Comparison of ENCODE assay signal across 12 cellular contexts in genomic region chr4:185773419-185773818, GRCh38. TPM values are rescaled to one million over a fixed set of nuclear protein-coding genes. Genes with fewer than 3 reads are reported as not detected.
DNase-seq lines count a peak whose midpoint lies in the region; TF ChIP-seq lines count a peak whose summit lies in the region.
"Had no signal": no experiment of that assay in that cellular context is flagged by ENCODE, and none has a peak within 500 bp of the region (broad histone marks: within the 10 kb centered on the region; RNA-seq: fewer than 3 reads in every experiment).

No MANE protein-coding gene starts in this region.

- H3K36me3 Mint-ChIP-seq in mesothelial cell of epicardium, result no peaks in the 10 kb centered on the region
- H3K36me3 Mint-ChIP-seq: activated naive CD4-positive, alpha-beta T cell treated with anti-CD3 and anti-CD28 coated beads, Interleukin-2, amount 10 ng/mL, durations not matched to agents 7 days and 5 days had no signal

- H3K4me3 ChIP-seq in Peyer's patch (peak overlapping the region in 2 of 4 donors; percentile 17 to 27), esophagus muscularis mucosa (peak overlapping the region; percentile 39 to 50 (median 42)), subcutaneous abdominal adipose tissue (ENCODE audit: low read depth in 1 of 5, low read length in 5 of 5) (peak overlapping the region in 4 of 5 donors; percentile 43 to 67 (median 59))

- no peaks in the 10 kb centered on the region for H3K9me3 ChIP-seq in Peyer's patch
- peaks cover 0 to 7% (median 0%) of the 10 kb centered on the region in 4 donors for H3K9me3 ChIP-seq in esophagus muscularis mucosa
- H3K9me3 ChIP-seq in subcutaneous abdominal adipose tissue (ENCODE audit: control insufficient read depth in 5 of 5, low read length in 5 of 5), result peaks cover 0 to 3% (median 0%) of the 10 kb centered on the region in 5 donors
- H3K9me3 ChIP-seq: SK-N-SH had no signal

- peak overlapping the region in 2 of 5 donors; percentile 35 to 69 for H3K9ac ChIP-seq in subcutaneous abdominal adipose tissue (ENCODE audit: low read length in 5 of 5)
- H3K9ac ChIP-seq: SK-N-SH had no signal

- H3K27ac ChIP-seq in Peyer's patch, result peak overlapping the region in 3 of 4 donors; percentile 9 to 40 (median 14)
- H3K27ac ChIP-seq in esophagus muscularis mucosa (replicated peaks in 1 of 4), result peak overlapping the region; percentile 40 to 71 (median 62)
- peak overlapping the region; percentile 38 for H3K27ac ChIP-seq in subcutaneous abdominal adipose tissue (ENCODE audit: low read depth, low read length)

- no peak overlapping the region for H3K27ac Mint-ChIP-seq in mesothelial cell of epicardium
- H3K27ac Mint-ChIP-seq: activated naive CD4-positive, alpha-beta T cell treated with anti-CD3 and anti-CD28 coated beads, Interleukin-2, amount 10 ng/mL, durations not matched to agents 7 days and 5 days; stimulated activated naive CD8-positive, alpha-beta T cell treated with anti-CD3 and anti-CD28 coated beads, Interleukin-15, Interleukin-2, amounts not matched to agents 100 ng/mL and 50 ng/mL, for 24 hours had no signal

- H3K4me1 ChIP-seq in Peyer's patch, result no peaks in the 10 kb centered on the region
- peaks cover 8 to 17% (median 13%) of the 10 kb centered on the region in 4 donors for H3K4me1 ChIP-seq in esophagus muscularis mucosa
- peaks cover 0 to 16% (median 0%) of the 10 kb centered on the region in 5 donors for H3K4me1 ChIP-seq in subcutaneous abdominal adipose tissue (ENCODE audit: control insufficient read depth in 5 of 5, insufficient read depth in 5 of 5, low read length in 5 of 5)

- H3K4me1 Mint-ChIP-seq in mesothelial cell of epicardium, result peaks cover 25% of the 10 kb centered on the region
- H3K4me1 Mint-ChIP-seq: activated naive CD4-positive, alpha-beta T cell treated with anti-CD3 and anti-CD28 coated beads, Interleukin-2, amount 10 ng/mL, durations not matched to agents 7 days and 5 days had no signal

- peak overlapping the region; percentile 19 for H3K4me3 Mint-ChIP-seq in mesothelial cell of epicardium
- H3K4me3 Mint-ChIP-seq: activated naive CD4-positive, alpha-beta T cell treated with anti-CD3 and anti-CD28 coated beads, Interleukin-2, amount 10 ng/mL, durations not matched to agents 7 days and 5 days; stimulated activated naive CD8-positive, alpha-beta T cell treated with anti-CD3 and anti-CD28 coated beads, Interleukin-15, Interleukin-2, amounts not matched to agents 100 ng/mL and 50 ng/mL, for 24 hours had no signal

- H3K27me3 ChIP-seq in Peyer's patch, result no peaks in the 10 kb centered on the region
- H3K27me3 ChIP-seq in esophagus muscularis mucosa, result no peaks in the 10 kb centered on the region
- peaks cover 0 to 6% (median 0%) of the 10 kb centered on the region in 5 donors for H3K27me3 ChIP-seq in subcutaneous abdominal adipose tissue (ENCODE audit: control insufficient read depth in 5 of 5, insufficient read depth in 4 of 5, low read length in 5 of 5)

- TF ChIP-seq POLR2A in Peyer's patch (IDR thresholded peaks at IDR 0.05) (no peak), esophagus muscularis mucosa (IDR thresholded peaks at IDR 0.05; ENCODE audit: low read depth) (no peak)

- in situ Hi-C loops in KBM-7 (cut with MboI; ENCODE audit: low pct_unique_long_range_greater_than_20kb, low sequenced_read_pairs), result no loop called here

- DNase-seq in Peyer's patch, result peak in 1 of 3 donors; percentile 54
- no peak for DNase-seq in esophagus muscularis mucosa (ENCODE audit: extremely low spot score)
- DNase-seq in mesothelial cell of epicardium (ENCODE audit: low spot score in 2 of 2, unreplicated experiment in 2 of 2), result no peak
- DNase-seq in KBM-7, result no peak
- no peak for DNase-seq in NOMO-1 treated with dmso at 0.1 percent for 144 hours (lab: John Stamatoyannopoulos, UW; ENCODE audit: unreplicated experiment)
- no peak for DNase-seq in OCI-M2 (lab: John Stamatoyannopoulos, UW; ENCODE audit: unreplicated experiment)
- DNase-seq in NCI-H526 treated with DMSO at 0.1 percent for 48 hours (lab: John Stamatoyannopoulos, UW), result no peak
- DNase-seq: activated naive CD4-positive, alpha-beta T cell treated with anti-CD3 and anti-CD28 coated beads, Interleukin-2, amount 10 ng/mL, durations not matched to agents 7 days and 5 days; SK-N-SH; stimulated activated CD4-positive, alpha-beta T cell treated with anti-CD3 and anti-CD28 coated beads, Interleukin-15, amount 100 ng/mL, for 24 hours had no signal

- intact Hi-C loops in esophagus muscularis mucosa (cut with DNase I), result no loop called here

- H3K27me3 Mint-ChIP-seq in mesothelial cell of epicardium (ENCODE audit: low read depth), result peaks cover 7% of the 10 kb centered on the region

- no peak for TF ChIP-seq EP300 in esophagus muscularis mucosa (IDR thresholded peaks at IDR 0.05)

- TF ChIP-seq CTCF in Peyer's patch (IDR thresholded peaks at IDR 0.05), result no peak
- no peak for TF ChIP-seq CTCF in esophagus muscularis mucosa (IDR thresholded peaks at IDR 0.05)
- TF ChIP-seq CTCF in mesothelial cell of epicardium (IDR thresholded peaks at IDR 0.05; ENCODE audit: unreplicated experiment), result no peak

- 74% methylated on average over 11 of the region's 11 CpGs for WGBS in esophagus muscularis mucosa

- H3K36me3 ChIP-seq in Peyer's patch (no peaks in the 10 kb centered on the region), esophagus muscularis mucosa (no peaks in the 10 kb centered on the region), subcutaneous abdominal adipose tissue (ENCODE audit: control insufficient read depth in 5 of 5, insufficient read depth in 5 of 5, low read length in 5 of 5) (no peaks in the 10 kb centered on the region)

- peaks cover 3% of the 10 kb centered on the region for H3K9me3 Mint-ChIP-seq in mesothelial cell of epicardium
- H3K9me3 Mint-ChIP-seq: activated naive CD4-positive, alpha-beta T cell treated with anti-CD3 and anti-CD28 coated beads, Interleukin-2, amount 10 ng/mL, durations not matched to agents 7 days and 5 days had no signal

RNA-seq across cellular contexts. Expression of gene SORBS2, which starts 38.6 kb away (rescaled TPM):
- total RNA-seq in Peyer's patch (10 to 100 TPM; 15.8 to 61.9 (median 53.0) TPM), esophagus muscularis mucosa (1,000 to 10,000 TPM in 3 of 4 donors, 100 to 1,000 TPM in 1; 821 to 1,626 (median 1,353) TPM), mesothelial cell of epicardium (9.2 to 11.0 TPM (median 10.1 TPM) in 3 replicates)

Comparison
In these comparisons a context has a peak if more than half of its experiments do, and no peak if none do; other contexts are left out.
1. RNA of gene SORBS2, which starts 38.6 kb away (total RNA-seq): 821 to 1,626 TPM in esophagus muscularis mucosa; 15.8 to 61.9 TPM in Peyer's patch and 9.2 to 11.0 TPM in mesothelial cell of epicardium; every median in the first group is over 10 times any median in the second.
2. Peak in every context shown above with its lines, with median percentiles within 50 percentile points of each other: H3K27ac ChIP-seq.